Comparison of ENCODE assay signal across 18 cellular contexts in genomic region chr2:7557376-7557775, GRCh38.
A peak's percentile ranks its signal among the peaks of the same experiment; 100 is the strongest.
DNase-seq lines count a peak whose midpoint lies in the region; ATAC-seq and TF ChIP-seq lines count a peak whose summit lies in the region.
"Had no signal": no experiment of that assay in that cellular context is flagged by ENCODE, and none has a peak within 500 bp of the region (broad histone marks: within the 10 kb centered on the region; RNA-seq: fewer than 3 reads in every experiment).

No MANE protein-coding gene starts in this region.

- H3F3A ChIP-seq in GM23248 (ENCODE audit: insufficient read depth): peaks cover 13% of the 10 kb centered on the region
- H3F3A ChIP-seq in smooth muscle cell (ENCODE audit: low read depth): no peaks in the 10 kb centered on the region

- no peaks in the 10 kb centered on the region for H3K27me3 Mint-ChIP-seq in activated naive CD8-positive, alpha-beta T cell treated with anti-CD3 and anti-CD28 coated beads, Interleukin-2, amount 50 U/mL, for 24 hours
- H3K27me3 Mint-ChIP-seq in activated naive CD8-positive, alpha-beta T cell treated with anti-CD3 and anti-CD28 coated beads for 36 hours: no peaks in the 10 kb centered on the region
- H3K27me3 Mint-ChIP-seq: CD4-positive, CD25-positive, alpha-beta regulatory T cell; CD8-positive, alpha-beta memory T cell had no signal

- no peak overlapping the region for H3K27ac ChIP-seq in GM23248
- H3K27ac ChIP-seq in smooth muscle cell (ENCODE audit: low read depth): peak overlapping the region; percentile 17

- no peaks in the 10 kb centered on the region for H4K20me1 ChIP-seq in GM23248 (ENCODE audit: insufficient read depth)
- H4K20me1 ChIP-seq in smooth muscle cell (ENCODE audit: low read depth): no peaks in the 10 kb centered on the region

- H3K27me3 ChIP-seq in GM23248 (replicated peaks; ENCODE audit: insufficient read depth): no peaks in the 10 kb centered on the region
- H3K27me3 ChIP-seq in smooth muscle cell (ENCODE audit: low read depth): no peaks in the 10 kb centered on the region
- H3K27me3 ChIP-seq: BE2C had no signal

- H3K9me3 Mint-ChIP-seq in activated naive CD8-positive, alpha-beta T cell treated with anti-CD3 and anti-CD28 coated beads, Interleukin-2, amount 50 U/mL, for 24 hours: no peaks in the 10 kb centered on the region
- H3K9me3 Mint-ChIP-seq in activated naive CD8-positive, alpha-beta T cell treated with anti-CD3 and anti-CD28 coated beads for 36 hours: peaks cover 15% of the 10 kb centered on the region

- H3K36me3 Mint-ChIP-seq in activated naive CD8-positive, alpha-beta T cell treated with anti-CD3 and anti-CD28 coated beads, Interleukin-2, amount 50 U/mL, for 24 hours (ENCODE audit: low read depth): no peaks in the 10 kb centered on the region
- peaks cover 19% of the 10 kb centered on the region for H3K36me3 Mint-ChIP-seq in activated naive CD8-positive, alpha-beta T cell treated with anti-CD3 and anti-CD28 coated beads for 36 hours
- H3K36me3 Mint-ChIP-seq: CD4-positive, CD25-positive, alpha-beta regulatory T cell; IgD-negative memory B cell had no signal

- H3K9me2 ChIP-seq in GM23248 (ENCODE audit: insufficient read depth): no peaks in the 10 kb centered on the region

- peak; percentile 57 for ATAC-seq in activated naive CD8-positive, alpha-beta T cell treated with anti-CD3 and anti-CD28 coated beads, Interleukin-2, amount 50 U/mL, for 24 hours
- no peak for ATAC-seq in GM19324 (IDR thresholded peaks at IDR 0.05; ENCODE audit: low FRiP score, unreplicated experiment)
- ATAC-seq: HepG2 had no signal

- H3K27ac Mint-ChIP-seq in activated naive CD8-positive, alpha-beta T cell treated with anti-CD3 and anti-CD28 coated beads, Interleukin-2, amount 50 U/mL, for 24 hours: no peak overlapping the region
- H3K27ac Mint-ChIP-seq in activated naive CD8-positive, alpha-beta T cell treated with anti-CD3 and anti-CD28 coated beads for 36 hours: no peak overlapping the region
- H3K27ac Mint-ChIP-seq: CD4-positive, CD25-positive, alpha-beta regulatory T cell; CD8-positive, alpha-beta memory T cell; IgD-negative memory B cell had no signal

- no peak overlapping the region for H3K4me3 Mint-ChIP-seq in activated naive CD8-positive, alpha-beta T cell treated with anti-CD3 and anti-CD28 coated beads, Interleukin-2, amount 50 U/mL, for 24 hours
- H3K4me3 Mint-ChIP-seq in activated naive CD8-positive, alpha-beta T cell treated with anti-CD3 and anti-CD28 coated beads for 36 hours: no peak overlapping the region
- H3K4me3 Mint-ChIP-seq: CD4-positive, CD25-positive, alpha-beta regulatory T cell; CD8-positive, alpha-beta memory T cell had no signal

- H3K36me3 ChIP-seq in GM23248 (ENCODE audit: low read depth): no peaks in the 10 kb centered on the region
- no peaks in the 10 kb centered on the region for H3K36me3 ChIP-seq in smooth muscle cell (ENCODE audit: low read depth)
- H3K36me3 ChIP-seq: BE2C, HAP-1 had no signal

- H3K4me1 ChIP-seq in GM23248 (ENCODE audit: insufficient read depth) (peaks cover 13% of the 10 kb centered on the region), smooth muscle cell (ENCODE audit: low read depth) (peaks cover 5% of the 10 kb centered on the region)
- H3K4me1 ChIP-seq: BE2C, HAP-1 had no signal

- no peak overlapping the region for H3K4me2 ChIP-seq in GM23248 (ENCODE audit: unreplicated experiment)
- H3K4me2 ChIP-seq in smooth muscle cell: peak overlapping the region; percentile 32

- peaks cover 32% of the 10 kb centered on the region for H3K4me1 Mint-ChIP-seq in activated naive CD8-positive, alpha-beta T cell treated with anti-CD3 and anti-CD28 coated beads, Interleukin-2, amount 50 U/mL, for 24 hours
- peaks cover 27% of the 10 kb centered on the region for H3K4me1 Mint-ChIP-seq in activated naive CD8-positive, alpha-beta T cell treated with anti-CD3 and anti-CD28 coated beads for 36 hours
- H3K4me1 Mint-ChIP-seq: IgD-negative memory B cell had no signal

- no peak for TF ChIP-seq CTCF in smooth muscle cell (IDR thresholded peaks at IDR 0.05; ENCODE audit: borderline replicate concordance, insufficient read depth, poor library complexity, severe bottlenecking)

- H3K9me3 ChIP-seq in GM23248 (ENCODE audit: low read depth) (no peaks in the 10 kb centered on the region), smooth muscle cell (replicated peaks; ENCODE audit: low read depth) (no peaks in the 10 kb centered on the region)
- H3K9me3 ChIP-seq: BE2C, HAP-1 had no signal

- DNase-seq in activated naive CD8-positive, alpha-beta T cell treated with anti-CD3 and anti-CD28 coated beads, Interleukin-2, amount 50 U/mL, for 24 hours: no peak
- no peak for DNase-seq in activated naive CD8-positive, alpha-beta T cell treated with anti-CD3 and anti-CD28 coated beads for 36 hours
- DNase-seq in GM23248 (peak; percentile 35), smooth muscle cell (lab: John Stamatoyannopoulos, UW; ENCODE audit: unreplicated experiment) (no peak)
- no peak for DNase-seq in activated effector memory CD4-positive, alpha-beta T cell treated with anti-CD3 and anti-CD28 coated beads, Interleukin-2, amount 50 U/mL, for 16 hours
- DNase-seq: BE2C; C1 segment of cervical spinal cord; CD4-positive, CD25-positive, alpha-beta regulatory T cell; CD8-positive, alpha-beta memory T cell; COR-L47; DMS 273 treated with DMSO at 0.1 percent for 48 hours; DMS53; DND-41; EL had no signal

- H3K4me3 ChIP-seq in GM23248 (no peak overlapping the region), smooth muscle cell (no peak overlapping the region)
- H3K4me3 ChIP-seq: HAP-1 had no signal

- H3K79me2 ChIP-seq in GM23248 (ENCODE audit: insufficient read depth): no peaks in the 10 kb centered on the region
- H3K79me2 ChIP-seq in smooth muscle cell (ENCODE audit: low read depth): no peaks in the 10 kb centered on the region

- H2AFZ ChIP-seq in GM23248 (no peak overlapping the region), smooth muscle cell (ENCODE audit: low read depth) (no peak overlapping the region)

- H3K9ac ChIP-seq in GM23248 (no peak overlapping the region), smooth muscle cell (ENCODE audit: low read depth) (no peak overlapping the region)

- in situ Hi-C loops in GM23248 (cut with MboI): no loop called here
